ENCODE assay signal across 9 cellular contexts in the genomic region with DNA sequence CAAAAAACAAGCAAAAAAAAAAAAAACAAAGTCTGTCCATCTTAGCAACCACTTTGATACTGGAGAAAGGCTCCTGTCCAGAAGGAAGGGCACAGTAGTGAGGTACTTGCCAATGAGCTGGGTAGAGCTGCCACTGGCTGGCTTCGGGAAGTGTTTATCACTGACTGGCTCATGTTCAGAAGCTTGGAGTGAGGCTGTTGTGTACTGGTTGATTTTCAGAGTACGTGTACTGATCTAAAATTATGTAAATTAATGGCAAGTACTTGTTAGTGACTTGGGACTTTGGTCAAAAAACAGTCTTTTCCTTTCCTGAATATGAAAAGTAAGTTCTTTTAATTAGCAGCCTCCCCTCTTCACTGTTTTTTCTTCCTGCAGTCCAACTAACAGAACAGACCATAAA. TPM values are rescaled to one million over a fixed set of nuclear protein-coding genes. Genes with fewer than 3 reads are reported as not detected.
DNase-seq lines count a peak whose midpoint lies in the region; ATAC-seq and TF ChIP-seq lines count a peak whose summit lies in the region.
"Had no signal": no experiment of that assay in that cellular context is flagged by ENCODE, and none has a peak within 500 bp of the region (broad histone marks: within the 10 kb centered on the region; RNA-seq: fewer than 3 reads in every experiment).

No MANE protein-coding gene starts in this region.

- no peaks in the 10 kb centered on the region for H3F3A ChIP-seq in smooth muscle cell (ENCODE audit: low read depth)

- H3K36me3 ChIP-seq in smooth muscle cell (ENCODE audit: low read depth) = no peaks in the 10 kb centered on the region

- peak overlapping the region; percentile 94 for H3K4me2 ChIP-seq in smooth muscle cell

- no peaks in the 10 kb centered on the region for H4K20me1 ChIP-seq in smooth muscle cell (ENCODE audit: low read depth)

- no peaks in the 10 kb centered on the region for H3K9me3 ChIP-seq in smooth muscle cell (replicated peaks; ENCODE audit: low read depth)

- ATAC-seq in left ventricle myocardium superior (peak; percentile 55), HG03175 (IDR thresholded peaks at IDR 0.05; ENCODE audit: unreplicated experiment) (no peak)

- H3K4me3 ChIP-seq in smooth muscle cell = peak overlapping the region; percentile 93

- peaks cover 34% of the 10 kb centered on the region for H3K79me2 ChIP-seq in smooth muscle cell (ENCODE audit: low read depth)

- intact Hi-C loops in left ventricle myocardium superior (cut with micrococcal nuclease) = loop anchor here (2.0 kb wide), 1 partner anchor 47 kb away; the partner anchor contains the start of gene ZNF619

- no peak for TF ChIP-seq CTCF in VCaP (conservative IDR thresholded peaks at IDR 0.05)
- no peak for TF ChIP-seq CTCF in smooth muscle cell (IDR thresholded peaks at IDR 0.05; ENCODE audit: borderline replicate concordance, insufficient read depth, poor library complexity, severe bottlenecking)

- H3K27ac ChIP-seq in VCaP (peak overlapping the region; percentile 86), smooth muscle cell (ENCODE audit: low read depth) (peak overlapping the region; percentile 72)

- no peaks in the 10 kb centered on the region for H3K27me3 ChIP-seq in smooth muscle cell (ENCODE audit: low read depth)

- DNase-seq in DMS153 treated with DMSO at 0.1 percent for 48 hours (lab: John Stamatoyannopoulos, UW; ENCODE audit: unreplicated experiment) (peak; percentile 15), DMS153 (lab: John Stamatoyannopoulos, UW) (no peak), left ventricle myocardium superior (no peak), smooth muscle cell (lab: John Stamatoyannopoulos, UW; ENCODE audit: unreplicated experiment) (no peak), AML-193 (lab: John Stamatoyannopoulos, UW) (no peak), RPMI8226 (no peak)
- DNase-seq: NCI-H524 had no signal

- 83% methylated on average over 2 of the region's 2 CpGs for WGBS in smooth muscle cell (ENCODE audit: low lambda C conversion rate)

- no peak overlapping the region for H2AFZ ChIP-seq in smooth muscle cell (ENCODE audit: low read depth)

- no peak overlapping the region for H3K9ac ChIP-seq in smooth muscle cell (ENCODE audit: low read depth)

- peaks cover 16% of the 10 kb centered on the region for H3K4me1 ChIP-seq in smooth muscle cell (ENCODE audit: low read depth)

RNA-seq across cellular contexts. Expression of gene ZNF621, which starts 1.0 kb away (rescaled TPM):
- 8.6 TPM for total RNA-seq in left ventricle myocardium superior
- 18.3 and 20.3 TPM in 2 replicates for total RNA-seq in smooth muscle cell
- 3.4 and 5.9 TPM in 2 replicates for polyA plus RNA-seq in smooth muscle cell

RNA-seq across cellular contexts. Expression of gene ZNF620, which starts 17.9 kb away (rescaled TPM):
- total RNA-seq in left ventricle myocardium superior (1.7 TPM), smooth muscle cell (0.58 and 0.99 TPM in 2 replicates)
- polyA plus RNA-seq in smooth muscle cell = 0.63 and 1.9 TPM in 2 replicates

RNA-seq across cellular contexts. Expression of gene ZNF619, which starts 46.9 kb away (rescaled TPM):
- 4.3 TPM for total RNA-seq in left ventricle myocardium superior
- total RNA-seq in smooth muscle cell = 2.5 and 2.7 TPM in 2 replicates
- polyA plus RNA-seq in smooth muscle cell = 0.70 and 1.1 TPM in 2 replicates
